Comparison of ENCODE assay signal across 1 cellular context in the genomic region with DNA sequence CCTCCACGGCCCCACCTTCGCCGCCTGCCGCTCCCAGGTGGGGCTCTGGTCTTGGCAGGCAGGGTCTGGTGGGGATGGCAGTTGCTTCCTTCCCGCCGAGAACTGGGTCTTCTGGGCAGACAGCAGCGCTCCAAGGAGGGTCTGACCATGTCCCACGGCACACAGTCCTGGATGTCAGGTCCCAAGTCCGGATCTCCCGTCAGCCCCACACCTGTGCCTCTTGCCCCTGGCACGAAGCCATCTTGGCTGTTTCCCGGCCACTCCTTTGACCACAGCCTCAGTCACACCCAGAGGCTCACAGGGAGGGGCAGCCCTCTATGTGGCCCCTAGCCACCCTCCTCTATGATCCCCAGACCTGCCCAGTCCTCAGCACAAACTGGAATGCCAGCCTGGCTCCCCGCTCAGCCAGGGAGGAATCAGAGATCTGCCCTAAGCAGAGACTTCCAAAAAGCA.
TF ChIP-seq lines count a peak whose summit lies in the region.

No MANE protein-coding gene starts in this region.

TF ChIP-seq in HepG2, 621 proteins besides CTCF, POLR2A, EP300 and RAD21 (continued from another document):
- TF ChIP-seq, protein P1, sequence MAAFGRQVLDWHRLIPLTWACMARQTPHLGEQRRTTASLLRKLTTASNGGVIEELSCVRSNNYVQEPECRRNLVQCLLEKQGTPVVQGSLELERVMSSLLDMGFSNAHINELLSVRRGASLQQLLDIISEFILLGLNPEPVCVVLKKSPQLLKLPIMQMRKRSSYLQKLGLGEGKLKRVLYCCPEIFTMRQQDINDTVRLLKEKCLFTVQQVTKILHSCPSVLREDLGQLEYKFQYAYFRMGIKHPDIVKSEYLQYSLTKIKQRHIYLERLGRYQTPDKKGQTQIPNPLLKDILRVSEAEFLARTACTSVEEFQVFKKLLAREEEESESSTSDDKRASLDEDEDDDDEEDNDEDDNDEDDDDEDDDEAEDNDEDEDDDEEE (CRISPR knock-in tag; IDR thresholded peaks at IDR 0.05): no peak
- TF ChIP-seq, protein P2, sequence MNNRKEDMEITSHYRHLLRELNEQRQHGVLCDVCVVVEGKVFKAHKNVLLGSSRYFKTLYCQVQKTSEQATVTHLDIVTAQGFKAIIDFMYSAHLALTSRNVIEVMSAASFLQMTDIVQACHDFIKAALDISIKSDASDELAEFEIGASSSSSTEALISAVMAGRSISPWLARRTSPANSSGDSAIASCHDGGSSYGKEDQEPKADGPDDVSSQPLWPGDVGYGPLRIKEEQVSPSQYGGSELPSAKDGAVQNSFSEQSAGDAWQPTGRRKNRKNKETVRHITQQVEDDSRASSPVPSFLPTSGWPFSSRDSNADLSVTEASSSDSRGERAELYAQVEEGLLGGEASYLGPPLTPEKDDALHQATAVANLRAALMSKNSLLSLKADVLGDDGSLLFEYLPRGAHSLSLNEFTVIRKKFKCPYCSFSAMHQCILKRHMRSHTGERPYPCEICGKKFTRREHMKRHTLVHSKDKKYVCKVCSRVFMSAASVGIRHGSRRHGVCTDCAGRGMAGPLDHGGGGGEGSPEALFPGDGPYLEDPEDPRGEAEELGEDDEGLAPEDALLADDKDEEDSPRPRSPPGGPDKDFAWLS (CRISPR knock-in tag; IDR thresholded peaks at IDR 0.05; ENCODE audit: borderline replicate concordance): no peak
- TF ChIP-seq ZNF263 (CRISPR knock-in tag; IDR thresholded peaks at IDR 0.05): no peak
- TF ChIP-seq, protein P3, sequence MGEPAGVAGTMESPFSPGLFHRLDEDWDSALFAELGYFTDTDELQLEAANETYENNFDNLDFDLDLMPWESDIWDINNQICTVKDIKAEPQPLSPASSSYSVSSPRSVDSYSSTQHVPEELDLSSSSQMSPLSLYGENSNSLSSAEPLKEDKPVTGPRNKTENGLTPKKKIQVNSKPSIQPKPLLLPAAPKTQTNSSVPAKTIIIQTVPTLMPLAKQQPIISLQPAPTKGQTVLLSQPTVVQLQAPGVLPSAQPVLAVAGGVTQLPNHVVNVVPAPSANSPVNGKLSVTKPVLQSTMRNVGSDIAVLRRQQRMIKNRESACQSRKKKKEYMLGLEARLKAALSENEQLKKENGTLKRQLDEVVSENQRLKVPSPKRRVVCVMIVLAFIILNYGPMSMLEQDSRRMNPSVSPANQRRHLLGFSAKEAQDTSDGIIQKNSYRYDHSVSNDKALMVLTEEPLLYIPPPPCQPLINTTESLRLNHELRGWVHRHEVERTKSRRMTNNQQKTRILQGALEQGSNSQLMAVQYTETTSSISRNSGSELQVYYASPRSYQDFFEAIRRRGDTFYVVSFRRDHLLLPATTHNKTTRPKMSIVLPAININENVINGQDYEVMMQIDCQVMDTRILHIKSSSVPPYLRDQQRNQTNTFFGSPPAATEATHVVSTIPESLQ (CRISPR knock-in tag; conservative IDR thresholded peaks at IDR 0.05): no peak
